Comparison of ENCODE assay signal across 11 cellular contexts in the genomic region with DNA sequence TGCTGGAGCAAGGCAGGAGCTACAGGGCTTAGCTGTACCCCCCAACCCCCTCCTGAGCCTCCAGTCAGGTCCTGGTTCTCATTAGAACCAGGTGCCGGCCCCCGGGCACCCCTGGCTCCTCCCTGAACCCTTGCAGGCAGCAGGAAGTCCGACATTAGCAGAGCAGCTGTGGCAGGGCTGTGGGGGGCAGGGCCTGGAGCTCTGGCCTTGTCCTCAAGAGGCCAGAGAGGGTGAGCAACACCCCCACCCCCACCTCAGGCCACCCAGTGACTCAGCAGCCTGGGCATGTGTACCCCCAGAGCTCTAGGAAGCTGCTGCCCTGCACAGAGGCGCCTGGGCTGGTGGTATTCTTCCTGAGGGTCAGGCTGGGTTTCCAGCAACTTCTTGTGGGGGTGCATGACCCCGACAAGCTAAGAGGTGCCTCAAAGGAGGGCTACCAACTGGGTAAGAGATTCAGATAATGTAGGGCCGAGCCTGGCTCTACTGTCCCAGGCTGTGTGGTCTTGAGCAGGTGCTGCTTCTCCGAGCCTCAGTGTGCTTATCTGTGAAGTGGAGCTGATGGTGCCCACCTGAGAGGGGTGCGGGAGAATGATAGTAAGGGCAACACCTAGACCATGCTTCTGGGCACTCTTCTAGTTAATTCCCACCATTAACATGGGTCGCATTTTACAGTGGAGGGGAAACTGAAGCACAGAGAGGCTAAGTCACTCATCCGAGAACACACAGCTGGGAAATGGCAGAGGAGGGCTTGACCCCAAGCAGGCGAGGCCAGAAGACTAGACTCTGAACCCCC. TPM values are rescaled to one million over a fixed set of nuclear protein-coding genes. Genes with fewer than 3 reads are reported as not detected.
DNase-seq lines count a peak whose midpoint lies in the region; ATAC-seq, FAIRE-seq and TF ChIP-seq lines count a peak whose summit lies in the region.
"Had no signal": no experiment of that assay in that cellular context is flagged by ENCODE, and none has a peak within 500 bp of the region (broad histone marks: within the 10 kb centered on the region; RNA-seq: fewer than 3 reads in every experiment).

No MANE protein-coding gene starts in this region.

- peaks cover 6% of the 10 kb centered on the region for H3K4me1 ChIP-seq in mucosa of descending colon (ENCODE audit: low read depth)

- H3K9me3 Mint-ChIP-seq in T-helper 2 cell treated with Interferon-gamma antibody and Interleukin-4, amounts not matched to agents 5 μg/mL and 100 μg/mL, for 36 hours, result no peaks in the 10 kb centered on the region
- H3K9me3 Mint-ChIP-seq: naive B cell had no signal

- peaks cover 7% of the 10 kb centered on the region for H3K4me1 Mint-ChIP-seq in T-helper 2 cell treated with Interferon-gamma antibody and Interleukin-4, amounts not matched to agents 5 μg/mL and 100 μg/mL, for 36 hours (ENCODE audit: low read depth)

- H3K36me3 Mint-ChIP-seq in T-helper 2 cell treated with Interferon-gamma antibody and Interleukin-4, amounts not matched to agents 5 μg/mL and 100 μg/mL, for 36 hours (ENCODE audit: low read depth), result no peaks in the 10 kb centered on the region
- H3K36me3 Mint-ChIP-seq: naive B cell had no signal

- peak overlapping the region; percentile 11 for H3K27ac ChIP-seq in angular gyrus (ENCODE audit: low read depth, low read length)

- ATAC-seq in mucosa of descending colon (no peak), GM18858 (IDR thresholded peaks at IDR 0.05; ENCODE audit: unreplicated experiment) (no peak)
- ATAC-seq: activated CD4-positive, CD25-positive, alpha-beta regulatory T cell treated with anti-CD3 and anti-CD28 coated beads, Interleukin-2, amount 50 U/mL, for 24 hours had no signal

- H3K27ac Mint-ChIP-seq in T-helper 2 cell treated with Interferon-gamma antibody and Interleukin-4, amounts not matched to agents 5 μg/mL and 100 μg/mL, for 36 hours, result no peak overlapping the region

- FAIRE-seq in HTR-8/SVneo (lab: Jason Lieb, UNC), result peak; percentile 86

- peaks cover 8% of the 10 kb centered on the region for H3K27me3 Mint-ChIP-seq in T-helper 2 cell treated with Interferon-gamma antibody and Interleukin-4, amounts not matched to agents 5 μg/mL and 100 μg/mL, for 36 hours (ENCODE audit: low read depth)

- no peak overlapping the region for H3K4me3 ChIP-seq in mucosa of descending colon

- TF ChIP-seq CTCF in AG09319 (IDR thresholded peaks at IDR 0.05; ENCODE audit: low read depth, low read length), result no peak
- no peak for TF ChIP-seq CTCF in mucosa of descending colon (IDR thresholded peaks at IDR 0.05)

- H3K4me3 Mint-ChIP-seq in T-helper 2 cell treated with Interferon-gamma antibody and Interleukin-4, amounts not matched to agents 5 μg/mL and 100 μg/mL, for 36 hours, result no peak overlapping the region

- intact Hi-C loops in mucosa of descending colon (cut with DNase I, micrococcal nuclease), result no loop called here

- DNase-seq in AG09319 (ENCODE audit: extremely low read depth, low read depth) (peak; percentile 79), HTR-8/SVneo (ENCODE audit: insufficient read length, low spot score) (peak; percentile 88), mucosa of descending colon (peak in 2 of 3 donors; percentile 25 to 52), NCI-H1092 (lab: John Stamatoyannopoulos, UW) (no peak)
- no peak for DNase-seq in T-helper 2 cell treated with Interferon-gamma antibody and Interleukin-4, amounts not matched to agents 5 μg/mL and 100 μg/mL, for 36 hours (ENCODE audit: low spot score)
- DNase-seq in effector CD4-positive, alpha-beta T cell, result no peak
- DNase-seq: naive B cell, NCI-H1436 treated with DMSO at 0.1 percent for 48 hours had no signal

- H3K9me3 ChIP-seq in mucosa of descending colon, result no peaks in the 10 kb centered on the region

- H3K36me3 ChIP-seq in mucosa of descending colon (ENCODE audit: low read depth), result no peaks in the 10 kb centered on the region

RNA-seq across cellular contexts. Expression of a gene that starts 16.0 kb away (rescaled TPM):
- not detected for total RNA-seq in mucosa of descending colon

RNA-seq across cellular contexts. Expression of a gene that starts 30.5 kb away (rescaled TPM):
- total RNA-seq in mucosa of descending colon, result not detected

RNA-seq across cellular contexts. Expression of a gene that starts 47.5 kb away (rescaled TPM):
- total RNA-seq in mucosa of descending colon, result 10 to 100 TPM; 26.8 to 57.1 (median 48.1) TPM

Comparison
In these comparisons a context has a peak if more than half of its experiments do, and no peak if none do; other contexts are left out.
1. DNase-seq: peak in AG09319 (single experiment), HTR-8/SVneo (single experiment) and mucosa of descending colon (2 of 3); none in NCI-H1092 (single experiment), T-helper 2 cell treated with Interferon-gamma antibody and Interleukin-4, amounts not matched to agents 5 μg/mL and 100 μg/mL, for 36 hours (single experiment) and effector CD4-positive, alpha-beta T cell (single experiment).